ENCODE assay signal across 7 cellular contexts in genomic region chr10:14837003-14837755, GRCh38. TPM values are rescaled to one million over a fixed set of nuclear protein-coding genes. Genes with fewer than 3 reads are reported as not detected.
DNase-seq lines count a peak whose midpoint lies in the region; ATAC-seq and TF ChIP-seq lines count a peak whose summit lies in the region.

No MANE protein-coding gene starts in this region.

- no peaks in the 10 kb centered on the region for H3K9me3 ChIP-seq in HAP-1
- no peaks in the 10 kb centered on the region for H3K9me3 ChIP-seq in sigmoid colon

- 26 to 30% methylated on average over 14 of the region's 14 CpGs for WGBS in sigmoid colon, 2 donors

- no peaks in the 10 kb centered on the region for H3K27me3 ChIP-seq in HAP-1 (ENCODE audit: low read depth)
- no peaks in the 10 kb centered on the region for H3K27me3 ChIP-seq in foreskin keratinocyte
- H3K27me3 ChIP-seq in sigmoid colon: no peaks in the 10 kb centered on the region

- peak overlapping the region; percentile 98 for H3K4me3 ChIP-seq in HAP-1
- peak overlapping the region; percentile 86 to 95 (median 90) for H3K4me3 ChIP-seq in sigmoid colon

- in situ Hi-C loops in HAP-1 (cut with MboI; ENCODE audit: low sequenced_read_pairs): no loop called here

- ATAC-seq in SK-N-SH treated with all-trans-retinoic acid at 6 μM for 48 hours (no peak; the same call in 2 of the 3 replicates), foreskin keratinocyte (no peak)

- TF ChIP-seq CTCF in foreskin keratinocyte (conservative IDR thresholded peaks at IDR 0.05) (no peak), sigmoid colon (IDR thresholded peaks at IDR 0.05) (no peak)

- TF ChIP-seq EP300 in sigmoid colon (IDR thresholded peaks at IDR 0.05): no peak

- intact Hi-C loops in sigmoid colon (cut with DNase I): loop anchor here (1.0 to 10.0 kb wide), 6 partner anchors 120 to 1052 kb away; partner anchors contain the start of genes FAM171A1 and MEIG1

- peaks cover 11% of the 10 kb centered on the region for H3K4me1 ChIP-seq in HAP-1
- peaks cover 5% of the 10 kb centered on the region for H3K4me1 ChIP-seq in foreskin keratinocyte
- peaks cover 0 to 27% (median 17%) of the 10 kb centered on the region in 4 donors for H3K4me1 ChIP-seq in sigmoid colon

- no peak for DNase-seq in HAP-1 (ENCODE audit: low spot score in 2 of 2)
- peak in 1 of 2 donors; percentile 33 for DNase-seq in foreskin keratinocyte
- no peak for DNase-seq in sigmoid colon
- no peak for DNase-seq in NCI-H82 (lab: John Stamatoyannopoulos, UW)
- no peak for DNase-seq in NCI-H128 (lab: John Stamatoyannopoulos, UW; ENCODE audit: unreplicated experiment)
- no peak for DNase-seq in NCI-H2196 (lab: John Stamatoyannopoulos, UW; ENCODE audit: unreplicated experiment)

- H3K36me3 ChIP-seq in HAP-1 (replicated peaks) (peaks cover 26% of the 10 kb centered on the region), sigmoid colon (peaks cover 0 to 22% (median 6%) of the 10 kb centered on the region in 4 donors)

- no peak for TF ChIP-seq POLR2A in sigmoid colon (IDR thresholded peaks at IDR 0.05)

- H3K27ac ChIP-seq in foreskin keratinocyte: peak overlapping the region; percentile 35
- peak overlapping the region; percentile 90 to 96 (median 95) for H3K27ac ChIP-seq in sigmoid colon

TF ChIP-seq in SK-N-SH treated with all-trans-retinoic acid at 6 μM for 48 hours, 23 proteins besides CTCF, POLR2A, EP300 and RAD21:
- TF ChIP-seq GLIS3 (CRISPR knock-in tag; IDR thresholded peaks at IDR 0.05) (no peak), POU6F1 (CRISPR knock-in tag; IDR thresholded peaks at IDR 0.05; ENCODE audit: borderline replicate concordance, low read depth) (no peak), TCF4 (CRISPR knock-in tag; IDR thresholded peaks at IDR 0.05; ENCODE audit: borderline replicate concordance) (0 out of 2 replicates have a peak, but pooled peaks have one; percentile 34)

RNA-seq across cellular contexts. Expression of gene CDNF, which starts 0.7 kb away (rescaled TPM):
- total RNA-seq in foreskin keratinocyte (0.34 and 0.63 TPM in 2 replicates), sigmoid colon (1 to 10 TPM in 3 of 4 donors, not detected in 1; 1.5 to 2.9 (median 2.2) TPM)
- polyA plus RNA-seq in foreskin keratinocyte (0.39 and 0.54 TPM in 2 replicates), sigmoid colon (under 1 TPM in 1 of 3 donors, not detected in 2; 0.95 TPM)

RNA-seq across cellular contexts. Expression of gene HSPA14, which starts 0.9 kb away (rescaled TPM):
- total RNA-seq in foreskin keratinocyte: 23.4 and 23.6 TPM in 2 replicates
- polyA plus RNA-seq in foreskin keratinocyte: 16.2 and 19.6 TPM in 2 replicates
- 10 to 100 TPM in 2 of 4 donors, 1 to 10 TPM in 2; 10.0 to 13.4 (median 11.6) TPM for total RNA-seq in sigmoid colon
- 10 to 100 TPM; 16.1 to 19.8 (median 19.7) TPM for polyA plus RNA-seq in sigmoid colon

RNA-seq across cellular contexts. Expression of gene MSANTD7, which starts 0.9 kb away (rescaled TPM):
- total RNA-seq in foreskin keratinocyte (15.9 TPM in 2 replicates), sigmoid colon (1 to 10 TPM; 4.7 to 8.1 (median 5.8) TPM)
- polyA plus RNA-seq in foreskin keratinocyte (5.6 and 6.9 TPM in 2 replicates), sigmoid colon (1 to 10 TPM; 3.2 to 6.3 (median 3.6) TPM)

RNA-seq across cellular contexts. Expression of gene SUV39H2, which starts 41.5 kb away (rescaled TPM):
- 18.5 and 22.3 TPM in 2 replicates for total RNA-seq in foreskin keratinocyte
- polyA plus RNA-seq in foreskin keratinocyte: 10.1 and 13.2 TPM in 2 replicates
- 1 to 10 TPM; 3.9 to 6.4 (median 5.3) TPM for total RNA-seq in sigmoid colon
- 1 to 10 TPM; 4.2 to 6.0 (median 4.6) TPM for polyA plus RNA-seq in sigmoid colon
